Comparison of ENCODE assay signal across 15 cellular contexts in genomic region chr4:5424901-5425300, GRCh38.
A peak's percentile ranks its signal among the peaks of the same experiment; 100 is the strongest.
DNase-seq lines count a peak whose midpoint lies in the region; ATAC-seq and TF ChIP-seq lines count a peak whose summit lies in the region.
"Had no signal": no experiment of that assay in that cellular context is flagged by ENCODE, and none has a peak within 500 bp of the region (broad histone marks: within the 10 kb centered on the region; RNA-seq: fewer than 3 reads in every experiment).

No MANE protein-coding gene starts in this region.

- peak; percentile 25 for DNase-seq in lung (ENCODE audit: low spot score)
- DNase-seq in trophoblast cell: no peak
- DNase-seq in upper lobe of right lung: no peak
- DNase-seq in GF-D8 (lab: John Stamatoyannopoulos, UW): no peak
- DNase-seq: C1 segment of cervical spinal cord; Calu3; CD4-positive, alpha-beta memory T cell; COR-L47; DMS53; DMS79 treated with DMSO at 0.1 percent for 48 hours; HFFc6 had no signal

- no peak overlapping the region for H2BK12ac ChIP-seq in trophoblast cell (ENCODE audit: low read length)

- H3K27ac ChIP-seq in lung (ENCODE audit: low read depth in 1 of 2, low read length in 1 of 2) (no peak overlapping the region), trophoblast cell (ENCODE audit: low read depth, low read length) (no peak overlapping the region), upper lobe of right lung (no peak overlapping the region)

- whole genome bisulfite sequencing in lung, 2 donors: 92 to 96% methylated on average over 4 to 8 of the region's 8 CpGs
- no CpG with 5 or more reads among the region's 8 CpGs for WGBS in trophoblast cell (ENCODE audit: extremely low coverage, insufficient coverage, insufficient read length)

- no peak overlapping the region for H4K91ac ChIP-seq in trophoblast cell (ENCODE audit: low read depth, low read length)

- no peak overlapping the region for H3K9ac ChIP-seq in trophoblast cell (ENCODE audit: low read length)

- no peak overlapping the region for H4K8ac ChIP-seq in trophoblast cell (ENCODE audit: low read depth, low read length)

- no peak overlapping the region for H2BK120ac ChIP-seq in trophoblast cell (ENCODE audit: insufficient read depth, low read length, poor library complexity)

- no peak overlapping the region for H2AK5ac ChIP-seq in trophoblast cell (ENCODE audit: low read length)

- H3K18ac ChIP-seq in trophoblast cell (ENCODE audit: low read length): no peak overlapping the region

- H3K79me1 ChIP-seq in trophoblast cell (ENCODE audit: low read length): no peaks in the 10 kb centered on the region

- H3K36me3 ChIP-seq in lung (ENCODE audit: control insufficient read depth in 2 of 2, insufficient read depth in 2 of 2, low read length in 2 of 2): no peaks in the 10 kb centered on the region
- no peaks in the 10 kb centered on the region for H3K36me3 ChIP-seq in trophoblast cell (ENCODE audit: control insufficient read depth in 1 of 2, insufficient read depth in 2 of 2, low read length in 2 of 2)
- H3K36me3 ChIP-seq in upper lobe of right lung: no peaks in the 10 kb centered on the region
- H3K36me3 ChIP-seq: HAP-1 had no signal

- H3K4ac ChIP-seq in trophoblast cell (ENCODE audit: low read depth, low read length): no peak overlapping the region

- H3K23ac ChIP-seq in trophoblast cell (ENCODE audit: low read length): no peak overlapping the region

- intact Hi-C loops in upper lobe of right lung (cut with DNase I): no loop called here

- H3K27me3 ChIP-seq in lung (ENCODE audit: control insufficient read depth, insufficient read depth) (no peaks in the 10 kb centered on the region), trophoblast cell (ENCODE audit: insufficient read depth, low read length) (no peaks in the 10 kb centered on the region), upper lobe of right lung (no peaks in the 10 kb centered on the region)

- no peak overlapping the region for H3K14ac ChIP-seq in trophoblast cell (ENCODE audit: low read length)

- no peak for TF ChIP-seq CTCF in lung (IDR thresholded peaks at IDR 0.05; ENCODE audit: control extremely low read depth, extremely low read depth)
- no peak for TF ChIP-seq CTCF in upper lobe of right lung (IDR thresholded peaks at IDR 0.05)

- no peak overlapping the region for H4K12ac ChIP-seq in trophoblast cell (ENCODE audit: low read depth, low read length)

- no peaks in the 10 kb centered on the region for H3K79me2 ChIP-seq in trophoblast cell (ENCODE audit: control insufficient read depth, insufficient read depth, low read length, poor library complexity)

- ATAC-seq in lung (ENCODE audit: insufficient read depth, low FRiP score) (no peak), upper lobe of right lung (peak; percentile 23), HG03039 (IDR thresholded peaks at IDR 0.05; ENCODE audit: unreplicated experiment) (no peak), HG02885 (IDR thresholded peaks at IDR 0.05; ENCODE audit: poor library complexity, unreplicated experiment) (no peak)
- ATAC-seq: GM23338 had no signal

- no peak overlapping the region for H3K4me3 ChIP-seq in lung
- H3K4me3 ChIP-seq in trophoblast cell (ENCODE audit: low read depth, low read length): peak overlapping the region; percentile 5
- H3K4me3 ChIP-seq in upper lobe of right lung: no peak overlapping the region
- H3K4me3 ChIP-seq: GM23338, HAP-1 had no signal

- no peak overlapping the region for H2BK5ac ChIP-seq in trophoblast cell (ENCODE audit: low read depth, low read length, poor library complexity)

- no peak overlapping the region for H3K4me2 ChIP-seq in trophoblast cell (ENCODE audit: low read length)
- H3K4me2 ChIP-seq: GM23338 had no signal

- no peak overlapping the region for H2AFZ ChIP-seq in trophoblast cell (ENCODE audit: insufficient read depth, low read length, poor library complexity)
- H2AFZ ChIP-seq: GM23338 had no signal

- H3K4me1 ChIP-seq in lung (ENCODE audit: control insufficient read depth in 2 of 2, insufficient read depth in 2 of 2, low read length in 2 of 2) (no peaks in the 10 kb centered on the region), trophoblast cell (ENCODE audit: control insufficient read depth in 1 of 2, insufficient read depth in 2 of 2, low read length in 2 of 2) (no peaks in the 10 kb centered on the region), upper lobe of right lung (no peaks in the 10 kb centered on the region)
- H3K4me1 ChIP-seq: HAP-1 had no signal

- H3K9me3 ChIP-seq in lung (ENCODE audit: control insufficient read depth in 2 of 2, insufficient read depth in 1 of 2, low read length in 1 of 2) (peaks cover 0 to 9% of the 10 kb centered on the region in 2 donors), trophoblast cell (ENCODE audit: insufficient read depth, low read depth, low read length) (peaks cover 7% of the 10 kb centered on the region), upper lobe of right lung (no peaks in the 10 kb centered on the region)
- H3K9me3 ChIP-seq: HAP-1 had no signal
